In genomic region chr12:94074216-94074969, GRCh38 we compare ENCODE assay signal across 1 cellular context.
TF ChIP-seq lines count a peak whose summit lies in the region.

No MANE protein-coding gene starts in this region.

TF ChIP-seq in GM23338, 12 proteins besides CTCF, POLR2A, EP300 and RAD21 (continued from another document):
- TF ChIP-seq ETS1 (IDR thresholded peaks at IDR 0.05) (no peak), ZNF331 (CRISPR knock-in tag; IDR thresholded peaks at IDR 0.05; ENCODE audit: low read depth) (no peak), EZH2 (IDR thresholded peaks at IDR 0.05; ENCODE audit: low read depth, unreplicated experiment) (no peak)
- TF ChIP-seq, protein P1, sequence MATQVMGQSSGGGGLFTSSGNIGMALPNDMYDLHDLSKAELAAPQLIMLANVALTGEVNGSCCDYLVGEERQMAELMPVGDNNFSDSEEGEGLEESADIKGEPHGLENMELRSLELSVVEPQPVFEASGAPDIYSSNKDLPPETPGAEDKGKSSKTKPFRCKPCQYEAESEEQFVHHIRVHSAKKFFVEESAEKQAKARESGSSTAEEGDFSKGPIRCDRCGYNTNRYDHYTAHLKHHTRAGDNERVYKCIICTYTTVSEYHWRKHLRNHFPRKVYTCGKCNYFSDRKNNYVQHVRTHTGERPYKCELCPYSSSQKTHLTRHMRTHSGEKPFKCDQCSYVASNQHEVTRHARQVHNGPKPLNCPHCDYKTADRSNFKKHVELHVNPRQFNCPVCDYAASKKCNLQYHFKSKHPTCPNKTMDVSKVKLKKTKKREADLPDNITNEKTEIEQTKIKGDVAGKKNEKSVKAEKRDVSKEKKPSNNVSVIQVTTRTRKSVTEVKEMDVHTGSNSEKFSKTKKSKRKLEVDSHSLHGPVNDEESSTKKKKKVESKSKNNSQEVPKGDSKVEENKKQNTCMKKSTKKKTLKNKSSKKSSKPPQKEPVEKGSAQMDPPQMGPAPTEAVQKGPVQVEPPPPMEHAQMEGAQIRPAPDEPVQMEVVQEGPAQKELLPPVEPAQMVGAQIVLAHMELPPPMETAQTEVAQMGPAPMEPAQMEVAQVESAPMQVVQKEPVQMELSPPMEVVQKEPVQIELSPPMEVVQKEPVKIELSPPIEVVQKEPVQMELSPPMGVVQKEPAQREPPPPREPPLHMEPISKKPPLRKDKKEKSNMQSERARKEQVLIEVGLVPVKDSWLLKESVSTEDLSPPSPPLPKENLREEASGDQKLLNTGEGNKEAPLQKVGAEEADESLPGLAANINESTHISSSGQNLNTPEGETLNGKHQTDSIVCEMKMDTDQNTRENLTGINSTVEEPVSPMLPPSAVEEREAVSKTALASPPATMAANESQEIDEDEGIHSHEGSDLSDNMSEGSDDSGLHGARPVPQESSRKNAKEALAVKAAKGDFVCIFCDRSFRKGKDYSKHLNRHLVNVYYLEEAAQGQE (IDR thresholded peaks at IDR 0.05; ENCODE audit: unreplicated experiment) = no peak
